ENCODE assay signal across 17 cellular contexts in genomic region chr6:35589201-35589739, GRCh38.
A peak's percentile ranks its signal among the peaks of the same experiment; 100 is the strongest.
DNase-seq lines count a peak whose midpoint lies in the region; ATAC-seq, FAIRE-seq and TF ChIP-seq lines count a peak whose summit lies in the region.
"Had no signal": no experiment of that assay in that cellular context is flagged by ENCODE, and none has a peak within 500 bp of the region (broad histone marks: within the 10 kb centered on the region; RNA-seq: fewer than 3 reads in every experiment).

No MANE protein-coding gene starts in this region.

- no peak for TF ChIP-seq EP300 in tibial nerve (IDR thresholded peaks at IDR 0.05)

- H3K27me3 ChIP-seq in cardiac muscle cell: no peaks in the 10 kb centered on the region
- no peaks in the 10 kb centered on the region for H3K27me3 ChIP-seq in tibial nerve
- H3K27me3 ChIP-seq in effector memory CD4-positive, alpha-beta T cell (replicated peaks; ENCODE audit: control insufficient read depth, insufficient read depth, low read length, poor library complexity, severe bottlenecking): no peaks in the 10 kb centered on the region

- no peaks in the 10 kb centered on the region for H3K27me3 Mint-ChIP-seq in activated naive CD8-positive, alpha-beta T cell treated with anti-CD3 and anti-CD28 coated beads, Interleukin-2, amount 10 ng/mL, durations not matched to agents 7 days and 5 days
- H3K27me3 Mint-ChIP-seq in naive thymus-derived CD8-positive, alpha-beta T cell: no peaks in the 10 kb centered on the region

- no peak overlapping the region for H3K4me3 ChIP-seq in cardiac muscle cell
- no peak overlapping the region for H3K4me3 ChIP-seq in tibial nerve
- H3K4me3 ChIP-seq in effector memory CD4-positive, alpha-beta T cell (ENCODE audit: insufficient read depth, low read depth, low read length, poor library complexity, severe bottlenecking): no peak overlapping the region

- no peaks in the 10 kb centered on the region for H3K9me3 Mint-ChIP-seq in activated naive CD8-positive, alpha-beta T cell treated with anti-CD3 and anti-CD28 coated beads, Interleukin-2, amount 10 ng/mL, durations not matched to agents 7 days and 5 days
- no peaks in the 10 kb centered on the region for H3K9me3 Mint-ChIP-seq in naive thymus-derived CD8-positive, alpha-beta T cell

- H3K27ac ChIP-seq in cardiac muscle cell: peak overlapping the region; percentile 73
- peak overlapping the region; percentile 80 to 96 (median 94) for H3K27ac ChIP-seq in tibial nerve
- H3K27ac ChIP-seq in effector memory CD4-positive, alpha-beta T cell (ENCODE audit: insufficient read depth, low read length, poor library complexity, severe bottlenecking): no peak overlapping the region

- POLR2A ChIA-PET in activated naive CD8-positive, alpha-beta T cell treated with anti-CD3 and anti-CD28 coated beads, Interleukin-2, amount 10 ng/mL, durations not matched to agents 7 days and 5 days (lab: Charles Lee): interaction anchor here (0.6 to 3.9 kb wide), 2 partner anchors 12 to 324 kb away, joined by 3 to 20 read pairs; no protein-coding TSS in a partner anchor
- POLR2A ChIA-PET in naive thymus-derived CD8-positive, alpha-beta T cell (lab: Charles Lee): interaction anchor here (1.2 to 10.8 kb wide), 5 partner anchors 14 to 148 kb away, joined by 5 to 230 read pairs (median 12); partner anchors contain the start of gene ARMC12

- no peak overlapping the region for H3K4me3 Mint-ChIP-seq in activated naive CD8-positive, alpha-beta T cell treated with anti-CD3 and anti-CD28 coated beads, Interleukin-2, amount 10 ng/mL, durations not matched to agents 7 days and 5 days
- peak overlapping the region in 7 of 10 donors; percentile 7 to 66 (median 47) for H3K4me3 Mint-ChIP-seq in naive thymus-derived CD8-positive, alpha-beta T cell

- H3K36me3 Mint-ChIP-seq in activated naive CD8-positive, alpha-beta T cell treated with anti-CD3 and anti-CD28 coated beads, Interleukin-2, amount 10 ng/mL, durations not matched to agents 7 days and 5 days: peaks cover 28% of the 10 kb centered on the region
- H3K36me3 Mint-ChIP-seq in naive thymus-derived CD8-positive, alpha-beta T cell: peaks cover 15 to 83% (median 63%) of the 10 kb centered on the region in 3 donors

- no peak for TF ChIP-seq CTCF in cardiac muscle cell (IDR thresholded peaks at IDR 0.05; ENCODE audit: low read depth, low read length)
- TF ChIP-seq CTCF in tibial nerve (IDR thresholded peaks at IDR 0.05): no peak
- TF ChIP-seq CTCF in D721Med (IDR thresholded peaks at IDR 0.05; ENCODE audit: insufficient read depth, missing control alignments): no peak

- ATAC-seq in left ventricle myocardium superior (no peak), left colon (no peak)
- ATAC-seq in activated naive CD8-positive, alpha-beta T cell treated with anti-CD3 and anti-CD28 coated beads, Interleukin-2, amount 10 ng/mL, durations not matched to agents 7 days and 5 days (ENCODE audit: low read depth): no peak
- ATAC-seq in naive thymus-derived CD8-positive, alpha-beta T cell: no peak

- peaks cover 3% of the 10 kb centered on the region for H3K36me3 ChIP-seq in cardiac muscle cell
- peaks cover 2 to 82% (median 27%) of the 10 kb centered on the region in 3 donors for H3K36me3 ChIP-seq in tibial nerve
- peaks cover 25% of the 10 kb centered on the region for H3K36me3 ChIP-seq in effector memory CD4-positive, alpha-beta T cell (ENCODE audit: control insufficient read depth, insufficient read depth, low read length)

- no peak for TF ChIP-seq POLR2A in tibial nerve (IDR thresholded peaks at IDR 0.05)

- H3K27ac Mint-ChIP-seq in activated naive CD8-positive, alpha-beta T cell treated with anti-CD3 and anti-CD28 coated beads, Interleukin-2, amount 10 ng/mL, durations not matched to agents 7 days and 5 days: peak overlapping the region; percentile 15
- H3K27ac Mint-ChIP-seq in naive thymus-derived CD8-positive, alpha-beta T cell: peak overlapping the region; percentile 80 to 96 (median 94)

- 91 to 94% methylated on average over 8 of the region's 8 CpGs for whole genome bisulfite sequencing in tibial nerve, 2 donors

- no peak for FAIRE-seq in D721Med (lab: Jason Lieb, UNC)
- FAIRE-seq: H1 had no signal

- H3K4me1 ChIP-seq in cardiac muscle cell (ENCODE audit: low read depth) (peaks cover 42% of the 10 kb centered on the region), tibial nerve (peaks cover 20 to 100% (median 88%) of the 10 kb centered on the region in 4 donors)
- H3K4me1 ChIP-seq in effector memory CD4-positive, alpha-beta T cell (ENCODE audit: control insufficient read depth, insufficient read depth, low read length, poor library complexity, severe bottlenecking): peaks cover 30% of the 10 kb centered on the region

- peaks cover 30% of the 10 kb centered on the region for H3K4me1 Mint-ChIP-seq in activated naive CD8-positive, alpha-beta T cell treated with anti-CD3 and anti-CD28 coated beads, Interleukin-2, amount 10 ng/mL, durations not matched to agents 7 days and 5 days
- H3K4me1 Mint-ChIP-seq in naive thymus-derived CD8-positive, alpha-beta T cell: peaks cover 30 to 94% (median 90%) of the 10 kb centered on the region in 4 donors

- DNase-seq in cardiac muscle cell (ENCODE audit: low read depth in 1 of 2, low spot score in 1 of 2): no peak
- DNase-seq in left ventricle myocardium superior: no peak
- no peak for DNase-seq in activated naive CD8-positive, alpha-beta T cell treated with anti-CD3 and anti-CD28 coated beads, Interleukin-2, amount 10 ng/mL, durations not matched to agents 7 days and 5 days
- DNase-seq in naive thymus-derived CD8-positive, alpha-beta T cell: no peak
- no peak for DNase-seq in tibial nerve (ENCODE audit: low spot score in 2 of 2)
- no peak for DNase-seq in effector memory CD4-positive, alpha-beta T cell
- DNase-seq in D721Med (ENCODE audit: insufficient read length, low spot score): no peak
- no peak for DNase-seq in left colon
- DNase-seq: activated CD8-positive, alpha-beta memory T cell treated with anti-CD3 and anti-CD28 coated beads for 24 hours; activated gamma-delta T cell treated with Interleukin-2 at 50 U/mL for 16 hours; DMS79; islet precursor cell; MV-4-11; NCI-H2171; stimulated activated CD4-positive, alpha-beta T cell treated with anti-CD3 and anti-CD28 coated beads, Interleukin-2, amount 100 ng/mL, for 24 hours; stimulated activated CD8-positive, alpha-beta memory T cell treated with anti-CD3 and anti-CD28 coated beads, Interleukin-4, amount 100 ng/mL, for 48 hours had no signal

- H3K9me3 ChIP-seq in cardiac muscle cell (ENCODE audit: low read depth) (no peaks in the 10 kb centered on the region), tibial nerve (no peaks in the 10 kb centered on the region)
- H3K9me3 ChIP-seq in effector memory CD4-positive, alpha-beta T cell (ENCODE audit: control insufficient read depth, low read length): no peaks in the 10 kb centered on the region

- intact Hi-C loops in left ventricle myocardium superior (cut with micrococcal nuclease) (no loop called here), left colon (cut with DNase I, micrococcal nuclease) (loop anchor here in 1 of 2 donors (5.0 kb wide), 1 partner anchor 148 kb away; the partner anchor contains the start of gene ARMC12)
